In the genomic region with DNA sequence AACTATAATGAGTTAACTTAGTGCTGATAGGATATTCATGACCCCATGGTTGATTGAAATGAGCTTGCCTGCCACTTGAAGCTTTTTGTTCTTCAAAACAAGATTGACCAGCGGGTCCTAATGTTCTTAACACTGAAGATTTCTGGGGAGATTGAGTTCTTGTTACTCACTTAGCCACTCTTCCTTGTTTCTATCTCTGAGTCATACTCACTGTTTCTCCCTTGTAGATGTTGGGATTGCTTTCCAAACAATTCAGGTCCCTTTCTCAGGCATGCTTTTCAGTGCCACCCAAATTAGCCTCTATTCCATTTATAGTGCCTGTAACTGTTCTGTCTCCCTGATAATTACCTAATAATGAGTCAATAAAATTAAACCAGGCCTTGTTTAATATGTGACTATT, we compare ENCODE assay signal across 1 cellular context.
TF ChIP-seq lines count a peak whose summit lies in the region.

No MANE protein-coding gene starts in this region.

TF ChIP-seq in IMR-90, 13 proteins besides CTCF, POLR2A, EP300 and RAD21 (continued from another document):
- TF ChIP-seq, protein P1, sequence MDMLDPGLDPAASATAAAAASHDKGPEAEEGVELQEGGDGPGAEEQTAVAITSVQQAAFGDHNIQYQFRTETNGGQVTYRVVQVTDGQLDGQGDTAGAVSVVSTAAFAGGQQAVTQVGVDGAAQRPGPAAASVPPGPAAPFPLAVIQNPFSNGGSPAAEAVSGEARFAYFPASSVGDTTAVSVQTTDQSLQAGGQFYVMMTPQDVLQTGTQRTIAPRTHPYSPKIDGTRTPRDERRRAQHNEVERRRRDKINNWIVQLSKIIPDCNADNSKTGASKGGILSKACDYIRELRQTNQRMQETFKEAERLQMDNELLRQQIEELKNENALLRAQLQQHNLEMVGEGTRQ (IDR thresholded peaks at IDR 0.05; ENCODE audit: low read depth, low read length), result no peak
- no peak for TF ChIP-seq MAZ (IDR thresholded peaks at IDR 0.05; ENCODE audit: borderline replicate concordance, low read depth, low read length)
- no peak for TF ChIP-seq NFE2L2 (IDR thresholded peaks at IDR 0.05; ENCODE audit: low read depth, low read length)
- no peak for TF ChIP-seq CEBPB (IDR thresholded peaks at IDR 0.05; ENCODE audit: low read depth, low read length)
